23 cellular contexts compared by ENCODE assay signal in the genomic region with DNA sequence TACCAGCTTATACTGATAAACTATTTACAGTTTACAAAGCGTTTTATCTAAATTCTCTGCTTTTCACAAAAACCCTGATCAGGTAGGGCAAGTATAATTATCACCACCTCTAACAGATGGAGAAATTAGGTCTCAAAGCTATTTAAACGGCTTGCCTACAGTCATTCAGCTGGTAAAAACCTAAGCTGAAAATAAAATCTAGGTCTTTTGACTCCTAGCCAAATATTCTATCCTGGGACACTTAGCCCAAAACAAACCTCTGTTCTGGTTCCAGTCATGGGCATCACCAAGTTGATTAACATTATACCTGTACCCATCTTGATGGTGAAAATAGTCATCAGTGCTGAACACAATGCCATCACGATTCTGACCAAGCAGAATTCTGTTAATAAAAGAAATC.
"Had no signal": no experiment of that assay in that cellular context is flagged by ENCODE, and none has a peak within 500 bp of the region (broad histone marks: within the 10 kb centered on the region; RNA-seq: fewer than 3 reads in every experiment).

No MANE protein-coding gene starts in this region.

- H3K27me3 Mint-ChIP-seq: stimulated activated memory B cell treated with anti-CD40 and anti-IgM and Interleukin-4, amounts not matched to agents 10 μg/mL and 1 μg/mL and 100 μg/mL, for 72 hours; stimulated activated naive CD8-positive, alpha-beta T cell treated with anti-CD3 and anti-CD28 coated beads, Interleukin-15, Interleukin-2, amounts not matched to agents 100 ng/mL and 50 ng/mL, for 24 hours had no signal

- H3K27ac ChIP-seq: foreskin keratinocyte, heart left ventricle, neutrophil, spleen, tibial artery, upper lobe of left lung, uterus had no signal

- ATAC-seq: foreskin keratinocyte; heart left ventricle; left colon; left ventricle myocardium superior; sciatic nerve; stimulated activated memory B cell treated with anti-CD40 and anti-IgM and Interleukin-4, amounts not matched to agents 10 μg/mL and 1 μg/mL and 100 μg/mL, for 72 hours had no signal

- H3K4me3 ChIP-seq: heart left ventricle, lung, spleen, tibial artery, upper lobe of left lung, uterus had no signal

- H3K9me3 ChIP-seq: heart left ventricle, neutrophil, spleen, tibial artery, upper lobe of left lung, uterus had no signal

- DNase-seq: dermis blood vessel endothelial cell; effector CD4-positive, alpha-beta T cell; endodermal cell; erythroblast; foreskin keratinocyte; heart left ventricle; hippocampal formation; left colon; left ventricle myocardium superior; mesenchymal stem cell; midbrain; spleen; stimulated activated CD4-positive, alpha-beta T cell treated with anti-CD3 and anti-CD28 coated beads, Interleukin-15, amount 100 ng/mL, for 24 hours; stimulated activated CD4-positive, alpha-beta T cell treated with anti-CD3 and anti-CD28 coated beads, Interleukin-1b, Interleukin-23, amount 100 ng/mL, for 48 hours; stimulated activated CD4-positive, alpha-beta T cell treated with anti-CD3 and anti-CD28 coated beads, Interleukin-4, amount 100 ng/mL, for 24 hours; tibial artery; upper lobe of left lung; uterus had no signal

- H3K36me3 ChIP-seq: uterus had no signal

- H3K4me3 Mint-ChIP-seq: endodermal cell; stimulated activated memory B cell treated with anti-CD40 and anti-IgM and Interleukin-4, amounts not matched to agents 10 μg/mL and 1 μg/mL and 100 μg/mL, for 72 hours; stimulated activated naive CD8-positive, alpha-beta T cell treated with anti-CD3 and anti-CD28 coated beads, Interleukin-15, Interleukin-2, amounts not matched to agents 100 ng/mL and 50 ng/mL, for 24 hours had no signal

- H3K9me3 Mint-ChIP-seq: endodermal cell; stimulated activated memory B cell treated with anti-CD40 and anti-IgM and Interleukin-4, amounts not matched to agents 10 μg/mL and 1 μg/mL and 100 μg/mL, for 72 hours; stimulated activated naive CD8-positive, alpha-beta T cell treated with anti-CD3 and anti-CD28 coated beads, Interleukin-15, Interleukin-2, amounts not matched to agents 100 ng/mL and 50 ng/mL, for 24 hours had no signal

- H3K27ac Mint-ChIP-seq: endodermal cell; stimulated activated naive CD8-positive, alpha-beta T cell treated with anti-CD3 and anti-CD28 coated beads, Interleukin-15, Interleukin-2, amounts not matched to agents 100 ng/mL and 50 ng/mL, for 24 hours had no signal

- H3K27me3 ChIP-seq: foreskin keratinocyte, heart left ventricle, neutrophil, spleen, tibial artery, upper lobe of left lung, uterus had no signal

- H3K4me1 ChIP-seq: foreskin keratinocyte had no signal
